ENCODE assay signal across 1 cellular context in the genomic region with DNA sequence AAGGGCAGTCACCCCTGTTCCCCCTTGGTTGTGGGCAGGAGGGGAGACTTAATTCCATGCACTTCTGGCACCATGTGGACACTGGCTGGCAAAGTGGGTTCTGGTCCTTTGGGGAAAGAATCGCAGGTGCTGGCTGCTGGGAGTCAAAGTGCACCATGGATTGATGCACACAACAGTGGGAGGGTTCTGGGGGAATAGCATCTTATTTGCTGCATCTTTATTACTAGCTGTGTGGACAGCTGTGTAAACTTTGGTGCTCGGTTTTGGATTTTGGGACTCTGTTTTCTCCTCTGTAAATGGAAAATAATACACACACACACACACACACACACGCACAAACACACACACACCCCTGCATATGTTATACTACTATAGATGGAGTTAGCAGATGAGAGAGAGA.
TF ChIP-seq lines count a peak whose summit lies in the region.

No MANE protein-coding gene starts in this region.

TF ChIP-seq in HepG2, 621 proteins besides CTCF, POLR2A, EP300 and RAD21:
- TF ChIP-seq RFX1 (IDR thresholded peaks at IDR 0.05) (no peak), RBAK (CRISPR knock-in tag; IDR thresholded peaks at IDR 0.05) (no peak), ZNF616 (CRISPR knock-in tag; IDR thresholded peaks at IDR 0.05; ENCODE audit: low read depth) (no peak), MTF2 (CRISPR knock-in tag; IDR thresholded peaks at IDR 0.05; ENCODE audit: borderline replicate concordance) (no peak), ZNF234 (CRISPR knock-in tag; conservative IDR thresholded peaks at IDR 0.05) (no peak), TARDBP (CRISPR knock-in tag; IDR thresholded peaks at IDR 0.05) (no peak), ZNF121 (CRISPR knock-in tag; IDR thresholded peaks at IDR 0.05) (no peak), JUN (CRISPR knock-in tag; IDR thresholded peaks at IDR 0.05) (no peak), XBP1 (CRISPR knock-in tag; IDR thresholded peaks at IDR 0.05) (no peak), ZNF530 (CRISPR knock-in tag; IDR thresholded peaks at IDR 0.05; ENCODE audit: low read depth) (no peak), KLF13 (CRISPR knock-in tag; IDR thresholded peaks at IDR 0.05) (no peak), YEATS2 (CRISPR knock-in tag; IDR thresholded peaks at IDR 0.05; ENCODE audit: borderline replicate concordance) (no peak)
- TF ChIP-seq, protein P1, sequence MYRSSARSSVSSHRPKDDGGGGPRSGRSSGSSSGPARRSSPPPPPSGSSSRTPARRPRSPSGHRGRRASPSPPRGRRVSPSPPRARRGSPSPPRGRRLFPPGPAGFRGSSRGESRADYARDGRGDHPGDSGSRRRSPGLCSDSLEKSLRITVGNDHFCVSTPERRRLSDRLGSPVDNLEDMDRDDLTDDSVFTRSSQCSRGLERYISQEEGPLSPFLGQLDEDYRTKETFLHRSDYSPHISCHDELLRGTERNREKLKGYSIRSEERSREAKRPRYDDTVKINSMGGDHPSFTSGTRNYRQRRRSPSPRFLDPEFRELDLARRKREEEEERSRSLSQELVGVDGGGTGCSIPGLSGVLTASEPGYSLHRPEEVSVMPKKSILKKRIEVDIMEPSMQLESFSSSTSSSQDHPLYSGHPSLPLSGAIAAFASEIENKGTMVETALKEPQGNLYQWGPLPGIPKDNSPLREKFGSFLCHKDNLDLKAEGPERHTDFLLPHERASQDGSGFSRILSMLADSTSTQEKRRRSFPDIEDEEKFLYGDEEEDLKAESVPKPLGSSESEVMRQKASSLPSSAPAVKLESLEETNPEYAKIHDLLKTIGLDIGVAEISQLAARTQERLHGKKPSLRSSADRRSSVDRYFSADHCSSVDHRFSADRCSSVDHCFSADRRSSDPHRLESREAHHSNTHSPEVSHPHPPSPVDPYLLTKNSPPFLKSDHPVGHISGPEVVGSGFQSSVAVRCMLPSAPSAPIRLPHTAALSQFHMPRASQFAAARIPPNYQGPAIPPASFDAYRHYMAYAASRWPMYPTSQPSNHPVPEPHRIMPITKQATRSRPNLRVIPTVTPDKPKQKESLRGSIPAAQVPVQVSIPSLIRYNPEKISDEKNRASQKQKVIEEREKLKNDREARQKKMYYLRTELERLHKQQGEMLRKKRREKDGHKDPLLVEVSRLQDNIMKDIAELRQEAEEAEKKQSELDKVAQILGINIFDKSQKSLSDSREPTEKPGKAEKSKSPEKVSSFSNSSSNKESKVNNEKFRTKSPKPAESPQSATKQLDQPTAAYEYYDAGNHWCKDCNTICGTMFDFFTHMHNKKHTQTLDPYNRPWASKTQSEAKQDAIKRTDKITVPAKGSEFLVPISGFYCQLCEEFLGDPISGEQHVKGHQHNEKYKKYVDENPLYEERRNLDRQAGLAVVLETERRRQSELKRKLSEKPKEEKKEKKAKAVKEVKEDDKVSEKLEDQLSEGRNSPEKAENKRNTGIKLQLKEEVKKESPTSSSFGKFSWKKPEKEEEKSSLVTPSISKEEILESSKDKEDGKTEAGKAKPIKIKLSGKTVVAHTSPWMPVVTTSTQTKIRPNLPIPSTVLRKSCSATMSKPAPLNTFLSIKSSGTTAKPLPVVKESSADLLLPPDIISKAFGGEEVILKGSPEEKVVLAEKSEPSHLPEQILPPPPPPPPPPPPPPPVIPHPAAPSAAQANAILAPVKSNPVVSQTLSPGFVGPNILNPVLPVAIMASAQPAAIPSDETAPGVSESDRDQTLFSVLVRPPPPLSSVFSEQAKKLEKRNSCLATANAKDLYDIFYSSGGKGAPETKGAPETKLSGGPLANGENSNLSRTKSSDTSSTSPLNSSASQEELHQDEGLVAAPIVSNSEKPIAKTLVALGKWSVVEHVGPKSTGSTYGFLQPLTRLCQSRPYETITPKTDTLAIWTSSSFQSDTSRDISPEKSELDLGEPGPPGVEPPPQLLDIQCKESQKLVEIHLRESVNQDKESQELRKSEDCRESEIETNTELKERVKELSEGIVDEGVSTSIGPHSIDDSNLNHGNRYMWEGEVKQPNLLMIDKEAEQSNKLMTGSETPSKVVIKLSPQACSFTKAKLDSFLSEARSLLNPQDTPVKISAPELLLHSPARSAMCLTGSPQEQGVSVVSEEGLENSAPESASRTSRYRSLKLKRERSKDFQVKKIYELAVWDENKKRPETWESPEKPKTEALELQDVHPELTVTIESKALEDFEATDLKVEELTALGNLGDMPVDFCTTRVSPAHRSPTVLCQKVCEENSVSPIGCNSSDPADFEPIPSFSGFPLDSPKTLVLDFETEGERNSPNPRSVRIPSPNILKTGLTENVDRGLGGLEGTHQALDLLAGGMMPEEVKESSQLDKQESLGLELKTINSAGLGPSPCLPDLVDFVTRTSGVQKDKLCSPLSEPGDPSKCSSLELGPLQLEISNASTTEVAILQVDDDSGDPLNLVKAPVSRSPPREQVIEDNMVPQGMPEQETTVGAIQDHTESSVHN (CRISPR knock-in tag; IDR thresholded peaks at IDR 0.05), result no peak
- TF ChIP-seq, protein P2, sequence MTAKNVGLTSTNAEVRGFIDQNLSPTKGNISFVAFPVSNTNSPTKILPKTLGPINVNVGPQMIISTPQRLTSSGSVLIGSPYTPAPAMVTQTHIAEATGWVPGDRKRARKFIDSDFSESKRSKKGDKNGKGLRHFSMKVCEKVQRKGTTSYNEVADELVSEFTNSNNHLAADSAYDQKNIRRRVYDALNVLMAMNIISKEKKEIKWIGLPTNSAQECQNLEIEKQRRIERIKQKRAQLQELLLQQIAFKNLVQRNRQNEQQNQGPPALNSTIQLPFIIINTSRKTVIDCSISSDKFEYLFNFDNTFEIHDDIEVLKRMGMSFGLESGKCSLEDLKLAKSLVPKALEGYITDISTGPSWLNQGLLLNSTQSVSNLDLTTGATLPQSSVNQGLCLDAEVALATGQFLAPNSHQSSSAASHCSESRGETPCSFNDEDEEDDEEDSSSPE (CRISPR knock-in tag; IDR thresholded peaks at IDR 0.05), result no peak
TF ChIP-seq in HepG2: peak in this region for 0.
